ENCODE assay signal across 19 cellular contexts in the genomic region with DNA sequence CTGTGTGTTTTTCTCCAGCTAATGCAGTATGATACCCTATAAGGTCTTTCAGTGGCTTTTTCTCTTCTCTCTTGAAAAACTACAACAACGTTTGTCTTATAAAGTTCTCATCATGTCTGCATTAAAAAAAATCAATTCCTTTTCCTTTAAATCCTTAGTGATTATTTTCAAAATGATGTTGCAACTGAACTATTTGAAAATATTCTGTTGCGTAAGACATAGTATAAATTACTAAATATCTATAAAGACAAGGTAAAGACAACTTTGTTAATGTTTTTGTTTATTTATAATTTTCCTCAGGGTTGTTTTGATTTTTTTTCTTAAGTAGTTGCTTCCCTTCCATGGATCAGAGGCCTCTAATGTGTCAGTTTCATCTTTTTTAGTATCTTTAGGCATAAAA. TPM values are rescaled to one million over a fixed set of nuclear protein-coding genes. Genes with fewer than 3 reads are reported as not detected.
DNase-seq lines count a peak whose midpoint lies in the region; ATAC-seq, FAIRE-seq and TF ChIP-seq lines count a peak whose summit lies in the region.
"Had no signal": no experiment of that assay in that cellular context is flagged by ENCODE, and none has a peak within 500 bp of the region (broad histone marks: within the 10 kb centered on the region; RNA-seq: fewer than 3 reads in every experiment).

No MANE protein-coding gene starts in this region.

- H3K36me3 ChIP-seq in mammary epithelial cell (ENCODE audit: insufficient read depth, low read length) (no peaks in the 10 kb centered on the region), K562 (ENCODE audit: control insufficient read depth, insufficient read depth, low read length) (no peaks in the 10 kb centered on the region; the same call in 2 of the 3 replicates)

- POLR2A ChIA-PET in MCF 10A (lab: Yijun Ruan, JAX) (interaction anchor here (0.6 to 0.8 kb wide), 2 partner anchors 20 to 49 kb away, joined by 3 read pairs; no protein-coding TSS in a partner anchor), K562 (lab: Yijun Ruan, JAX) (no interaction called here)

- H3K4me3 ChIP-seq in mammary epithelial cell (replicated peaks in 1 of 3; ENCODE audit: insufficient read depth in 1 of 3, low read depth in 2 of 3, low read length in 3 of 3) (no peak overlapping the region), K562 (no peak overlapping the region)
- H3K4me3 ChIP-seq: A549 had no signal

- no peak overlapping the region for H3K4me3 Mint-ChIP-seq in MCF 10A (ENCODE audit: unreplicated experiment)
- H3K4me3 Mint-ChIP-seq: CD4-positive, alpha-beta T cell; H9 had no signal

- no peak for TF ChIP-seq CTCF in MCF 10A (IDR thresholded peaks at IDR 0.05; ENCODE audit: unreplicated experiment)
- no peak for TF ChIP-seq CTCF in mammary epithelial cell (conservative IDR thresholded peaks at IDR 0.05 in 1 of 2, IDR thresholded peaks at IDR 0.05 in 1 of 2; ENCODE audit: extremely low read depth in 1 of 2, insufficient read depth in 1 of 2, low read depth in 1 of 2, low read length in 2 of 2)
- no peak for TF ChIP-seq CTCF in K562 (IDR thresholded peaks at IDR 0.05 in 2 of 3, conservative IDR thresholded peaks at IDR 0.05 in 1 of 3; ENCODE audit: insufficient read depth in 2 of 3, low read depth in 1 of 3, low read length in 3 of 3)

- WGBS in mammary epithelial cell (ENCODE audit: low coverage, missing lambda C conversion rate) = 66% methylated on average over 2 of the region's 2 CpGs
- WGBS in K562 (ENCODE audit: insufficient coverage, low coverage, missing lambda C conversion rate) = 33% methylated on average over 2 of the region's 2 CpGs

- H3K36me3 Mint-ChIP-seq in MCF 10A (ENCODE audit: insufficient read depth, unreplicated experiment) = no peaks in the 10 kb centered on the region

- H3K9me3 ChIP-seq in mammary epithelial cell (replicated peaks; ENCODE audit: insufficient read depth, low read length) = no peaks in the 10 kb centered on the region
- H3K9me3 ChIP-seq in K562 (replicated peaks; ENCODE audit: control insufficient read depth, insufficient read depth, low read depth, low read length) = no peaks in the 10 kb centered on the region
- H3K9me3 ChIP-seq: A549, Caco-2 had no signal

- H3K9ac ChIP-seq in mammary epithelial cell (ENCODE audit: insufficient read depth, low read length) (no peak overlapping the region), K562 (ENCODE audit: insufficient read depth in 1 of 2, low read depth in 2 of 2, low read length in 2 of 2) (no peak overlapping the region)

- H3K4me1 ChIP-seq in mammary epithelial cell (ENCODE audit: insufficient read depth, low read length) (no peaks in the 10 kb centered on the region), K562 (replicated peaks in 1 of 2; ENCODE audit: control insufficient read depth in 2 of 2, insufficient read depth in 2 of 2, low read length in 2 of 2) (no peaks in the 10 kb centered on the region)
- H3K4me1 ChIP-seq: Caco-2 had no signal

- DNase-seq in MCF 10A (ENCODE audit: unreplicated experiment) (no peak), mammary epithelial cell (no peak), K562 (ENCODE audit: extremely low read depth in 1 of 4, low spot score in 3 of 4) (no peak), frontal cortex (ENCODE audit: low spot score in 2 of 2) (no peak), caudate nucleus (lab: John Stamatoyannopoulos, UW) (no peak)
- no peak for DNase-seq in activated effector memory CD4-positive, alpha-beta T cell treated with anti-CD3 and anti-CD28 coated beads, Interleukin-2, amount 50 U/mL, for 16 hours
- DNase-seq: AML-193; Caco-2; CD4-positive, alpha-beta T cell; GDM1; H9 had no signal

- no peak for TF ChIP-seq POLR2A in K562 (conservative IDR thresholded peaks at IDR 0.05)

- no peaks in the 10 kb centered on the region for H3K79me2 ChIP-seq in mammary epithelial cell (ENCODE audit: insufficient read depth, low read length)
- no peaks in the 10 kb centered on the region for H3K79me2 ChIP-seq in K562 (ENCODE audit: control insufficient read depth, insufficient read depth, low read length)

- FAIRE-seq in K562 (lab: Jason Lieb, UNC) = no peak
- FAIRE-seq in frontal cortex (lab: Jason Lieb, UNC) = peak; percentile 58
- FAIRE-seq: A549, D721Med, GM12892, GM18507, H1 had no signal

- in situ Hi-C loops in mammary epithelial cell (cut with MboI; ENCODE audit: low sequenced_read_pairs in 2 of 2) = no loop called here
- in situ Hi-C loops in K562 (cut with MboI) = no loop called here

- H3K27me3 ChIP-seq in mammary epithelial cell (ENCODE audit: insufficient read depth, low read length) = no peaks in the 10 kb centered on the region
- no peaks in the 10 kb centered on the region for H3K27me3 ChIP-seq in K562 (ENCODE audit: control insufficient read depth in 2 of 2, insufficient read depth in 2 of 2, low read length in 2 of 2)

- peak overlapping the region; percentile 47 for H3K27ac Mint-ChIP-seq in MCF 10A (ENCODE audit: low read depth, unreplicated experiment)
- H3K27ac Mint-ChIP-seq: CD4-positive, alpha-beta T cell; H9 had no signal

- no peaks in the 10 kb centered on the region for H3K9me3 Mint-ChIP-seq in MCF 10A (ENCODE audit: unreplicated experiment)
- H3K9me3 Mint-ChIP-seq: CD4-positive, alpha-beta T cell; H9 had no signal

- CTCF ChIA-PET in MCF 10A (lab: Yijun Ruan, JAX) (interaction anchor here (1.4 kb wide), 1 partner anchor 16 kb away, joined by 3 read pairs; no protein-coding TSS in a partner anchor), mammary epithelial cell (lab: Charles Lee; ENCODE audit: low non-redundant PET) (no interaction called here), K562 (lab: Yijun Ruan, JAX; ENCODE audit: low intra/inter-chr PET ratio) (no interaction called here)

- H4K20me1 ChIP-seq in mammary epithelial cell (ENCODE audit: insufficient read depth, low read length) = no peaks in the 10 kb centered on the region
- no peaks in the 10 kb centered on the region for H4K20me1 ChIP-seq in K562 (replicated peaks; ENCODE audit: control insufficient read depth, insufficient read depth, low read length)

- BruUV-seq in MCF 10A (replicated peaks; lab: Mats Ljungman, UMichigan) = no TSS peak
- no TSS peak for BruUV-seq in mammary epithelial cell (replicated peaks; lab: Mats Ljungman, UMichigan)
- no TSS peak for BruUV-seq in K562 (replicated peaks; lab: Mats Ljungman, UMichigan)

- H3K4me1 Mint-ChIP-seq in MCF 10A (ENCODE audit: insufficient read depth, unreplicated experiment) = peaks cover 26% of the 10 kb centered on the region
- H3K4me1 Mint-ChIP-seq: H9 had no signal

- dilution Hi-C loops in mammary epithelial cell (cut with HindIII; ENCODE audit: low sequenced_read_pairs) = no loop called here

- no peaks in the 10 kb centered on the region for H3K9me1 ChIP-seq in K562 (ENCODE audit: control insufficient read depth, insufficient read depth, low read length)

- intact Hi-C loops in MCF 10A (cut with micrococcal nuclease) (no loop called here), mammary epithelial cell (cut with micrococcal nuclease) (no loop called here), K562 (cut with micrococcal nuclease) (no loop called here)

- TF ChIP-seq RAD21 in K562 (CRISPR knock-in tag; conservative IDR thresholded peaks at IDR 0.05 in 1 of 2, IDR thresholded peaks at IDR 0.05 in 1 of 2) = no peak

- H2AFZ ChIP-seq in mammary epithelial cell (ENCODE audit: low read depth, low read length) (no peak overlapping the region), K562 (ENCODE audit: low read depth, low read length) (no peak overlapping the region)

- no peak overlapping the region for H3K4me2 ChIP-seq in mammary epithelial cell (ENCODE audit: insufficient read depth, low read depth, low read length)
- H3K4me2 ChIP-seq in K562 (ENCODE audit: insufficient read depth, low read length) = no peak overlapping the region
- H3K4me2 ChIP-seq: A549 had no signal

- H3K27ac ChIP-seq in mammary epithelial cell (ENCODE audit: insufficient read depth, low read depth, low read length) = no peak overlapping the region
- H3K27ac ChIP-seq in K562 (ENCODE audit: extremely low read depth, low read depth, low read length) = no peak overlapping the region
- no peak overlapping the region for H3K27ac ChIP-seq in caudate nucleus (ENCODE audit: low read depth, low read length)
- H3K27ac ChIP-seq: 22Rv1, A549, C4-2B had no signal

- H3K27me3 Mint-ChIP-seq in MCF 10A (ENCODE audit: insufficient read depth, unreplicated experiment) = no peaks in the 10 kb centered on the region

- no peak for ATAC-seq in K562
- no peak for ATAC-seq in GM19324 (IDR thresholded peaks at IDR 0.05; ENCODE audit: low FRiP score, unreplicated experiment)
- ATAC-seq: A549 had no signal

- TF ChIP-seq EP300 in K562 (IDR thresholded peaks at IDR 0.05; ENCODE audit: low read length) = no peak

TF ChIP-seq in K562, 482 proteins besides CTCF, POLR2A, EP300 and RAD21:
- TF ChIP-seq ZNF354B (CRISPR knock-in tag; IDR thresholded peaks at IDR 0.05) (no peak), CEBPG (CRISPR knock-in tag; IDR thresholded peaks at IDR 0.05) (no peak), CEBPG (tag; conservative IDR thresholded peaks at IDR 0.05 in 1 of 2, IDR thresholded peaks at IDR 0.05 in 1 of 2) (peak in 1 of 2 experiments; percentile 57; a peak in 1 of 4 replicates), CEBPB (tag; IDR thresholded peaks at IDR 0.05) (peak; percentile 45; the same call in 1 of the 2 replicates)

RNA-seq across cellular contexts. Expression of gene PARD3B, which starts 21.2 kb away (rescaled TPM):
- 8.4 and 11.6 TPM in 2 replicates for total RNA-seq in MCF 10A (2022)
- total RNA-seq in mammary epithelial cell = 1 to 10 TPM; 4.1 to 6.5 TPM
- polyA plus RNA-seq in mammary epithelial cell = 0.19 TPM
- polyA minus RNA-seq in mammary epithelial cell = not detected
- total RNA-seq in K562 (2011; cell fraction: chromatin; rRNA removed; ENCODE audit: low replicate concordance) = 3.8 and 10.8 TPM in 2 replicates
- 1.3 and 3.2 TPM in 2 replicates for total RNA-seq in K562 (2011; cell fraction: nucleolus; rRNA removed)
- 2.8 and 3.4 TPM in 2 replicates for total RNA-seq in K562 (2011; cell fraction: nucleoplasm; rRNA removed)
- 1.2 and 1.6 TPM in 2 replicates for total RNA-seq in K562 (2014; rRNA removed)
- total RNA-seq in K562 (2014; rRNA removed; fragmentation: Illumina TruSeq; extraction: Trizol) = 2.0 and 2.5 TPM in 2 replicates
- 2.6 TPM in 2 replicates for total RNA-seq in K562 (2015; rRNA removed; fragmentation: Illumina TruSeq; extraction: Trizol)
- 2.7 and 3.0 TPM in 2 replicates for total RNA-seq in K562 (2021)
- polyA plus RNA-seq in K562 (2011; rRNA removed) = 0.15 TPM in 1 of 2 replicates, not detected in the other
- polyA plus RNA-seq in K562 (2011; cell fraction: cytosol; rRNA removed) = 0.01 and 0.04 TPM in 2 replicates
- 0.10 and 0.24 TPM in 2 replicates for polyA plus RNA-seq in K562 (2011; cell fraction: nucleus; rRNA removed)
- 1.0 and 4.2 TPM in 2 replicates for polyA plus RNA-seq in K562 (2012)
- polyA plus RNA-seq in K562 (2014; fragmentation: Illumina TruSeq; extraction: Trizol) = 0.83 and 1.1 TPM in 2 replicates
- under 1 TPM; 0.34 to 0.56 TPM for polyA plus RNA-seq in K562 (2014; fragmentation: Nextera tagmentation; extraction: Ambion mirVana)
- polyA plus RNA-seq in K562 (2014; rRNA removed) = 0.61 and 0.70 TPM in 2 replicates
- 0.03 and 1.1 TPM in 2 replicates for polyA minus RNA-seq in K562 (2011; rRNA and poly(A)+ RNA removed)
- polyA minus RNA-seq in K562 (2011; cell fraction: cytosol; rRNA and poly(A)+ RNA removed) = not detected in 2 replicates
- polyA minus RNA-seq in K562 (2011; cell fraction: nucleus; rRNA and poly(A)+ RNA removed) = 0.81 TPM in 1 of 2 replicates, not detected in the other
- total RNA-seq in frontal cortex = 4.5 TPM
